8 cellular contexts compared by ENCODE assay signal in the genomic region with DNA sequence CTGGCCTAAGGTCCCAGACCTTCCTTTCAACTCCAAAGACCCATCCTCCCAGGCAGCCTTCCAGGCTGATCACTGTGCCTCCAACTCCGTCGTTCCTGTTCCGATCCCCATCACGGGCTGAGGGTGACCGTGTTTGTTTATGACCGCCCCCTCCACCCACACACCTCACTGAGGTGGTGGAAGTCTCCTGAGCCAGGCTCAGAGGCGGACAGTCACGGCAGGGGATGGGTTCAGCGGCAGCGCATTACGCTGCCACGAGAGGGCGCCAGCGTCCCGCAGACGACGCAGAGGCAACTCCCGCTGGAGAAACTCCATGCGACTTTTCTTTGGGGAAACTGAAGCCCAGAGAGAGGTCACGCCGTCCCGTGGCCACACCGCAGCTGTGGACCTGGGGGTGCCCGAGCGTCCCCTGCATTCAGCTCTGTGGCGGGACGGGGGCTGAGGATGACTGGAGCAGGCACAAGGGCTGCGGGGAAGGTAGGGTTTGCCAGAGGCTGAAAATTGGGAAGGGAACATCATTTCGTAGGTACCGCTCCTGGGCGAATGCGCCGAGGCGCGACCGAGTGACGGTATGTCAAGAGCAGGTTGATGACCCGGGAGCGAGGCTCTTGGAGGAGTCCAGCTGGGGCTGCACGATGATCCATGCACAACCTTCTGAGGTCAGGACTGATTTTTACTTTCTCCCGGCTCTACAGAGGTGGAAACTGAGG. TPM values are rescaled to one million over a fixed set of nuclear protein-coding genes. Genes with fewer than 3 reads are reported as not detected.
DNase-seq lines count a peak whose midpoint lies in the region; ATAC-seq and TF ChIP-seq lines count a peak whose summit lies in the region.

No MANE protein-coding gene starts in this region.

- peak; percentile 56 to 58 for DNase-seq in AML-193 (lab: John Stamatoyannopoulos, UW)
- DNase-seq in GM19238 (ENCODE audit: insufficient read length, low spot score): peak; percentile 88
- peak; percentile 98 for DNase-seq in HuH-7.5 (ENCODE audit: low spot score)
- DNase-seq in SHP77 treated with DMSO at 0.1 percent for 48 hours (lab: John Stamatoyannopoulos, UW): peak; percentile 20
- DNase-seq in activated naive CD4-positive, alpha-beta T cell treated with Interleukin-2 at 50 U/mL for 16 hours: peak; percentile 82
- DNase-seq in superior temporal gyrus (ENCODE audit: extremely low spot score): peak; percentile 95

- peaks cover 0 to 43% of the 10 kb centered on the region in 2 donors for H3K36me3 ChIP-seq in gastroesophageal sphincter
- H3K36me3 ChIP-seq in neutrophil: peaks cover 32% of the 10 kb centered on the region

- TF ChIP-seq CTCF in gastroesophageal sphincter (IDR thresholded peaks at IDR 0.05): peak in 3 of 4 experiments; percentile 96 to 98 (median 98)
- TF ChIP-seq CTCF in neutrophil (IDR thresholded peaks at IDR 0.05): peak; percentile 98

- peak; percentile 83 for ATAC-seq in gastroesophageal sphincter

- H3K27me3 ChIP-seq in gastroesophageal sphincter (no peaks in the 10 kb centered on the region), neutrophil (no peaks in the 10 kb centered on the region)

- H3K9me3 ChIP-seq in gastroesophageal sphincter (no peaks in the 10 kb centered on the region), neutrophil (no peaks in the 10 kb centered on the region)

- WGBS in gastroesophageal sphincter (ENCODE audit: low coverage in 1 of 2), 2 donors: 1% methylated on average over 16 of the region's 41 CpGs; no CpG with 5 or more reads in 1 of the 2 donors

- H3K4me3 ChIP-seq in gastroesophageal sphincter (peak overlapping the region; percentile 63 to 70), neutrophil (ENCODE audit: low read depth in 1 of 2, low read length in 1 of 2) (peak overlapping the region; percentile 59 to 64)

- H3K27ac ChIP-seq in gastroesophageal sphincter: peak overlapping the region; percentile 81 to 94 (median 88)
- peak overlapping the region; percentile 76 for H3K27ac ChIP-seq in neutrophil

- peak; percentile 24 to 32 for TF ChIP-seq POLR2A in gastroesophageal sphincter (IDR thresholded peaks at IDR 0.05)

- H3K4me1 ChIP-seq in gastroesophageal sphincter (peaks cover 0 to 62% (median 5%) of the 10 kb centered on the region in 3 donors), neutrophil (ENCODE audit: control insufficient read depth in 1 of 2, insufficient read depth in 1 of 2, low read depth in 1 of 2, low read length in 1 of 2) (peaks cover 32 to 39% of the 10 kb centered on the region in 2 experiments)

- no peak for TF ChIP-seq EP300 in gastroesophageal sphincter (IDR thresholded peaks at IDR 0.05)

RNA-seq across cellular contexts. Expression of gene ARRDC2, which starts 0.9 kb away (rescaled TPM):
- total RNA-seq in gastroesophageal sphincter: 10 to 100 TPM; 31.9 to 64.6 (median 47.5) TPM

RNA-seq across cellular contexts. Expression of gene KCNN1, which starts 40.1 kb away (rescaled TPM):
- under 1 TPM in 2 of 4 donors, not detected in 2; 0.20 to 0.89 TPM for total RNA-seq in gastroesophageal sphincter

Comparison
In these comparisons a context has a peak if more than half of its experiments do, and no peak if none do; other contexts are left out.
1. Peak in every context shown above with its lines: DNase-seq, ATAC-seq, H3K4me3 ChIP-seq and H3K27ac ChIP-seq.
2. DNase-seq: peak in every context shown above with its lines; median percentile 98 in HuH-7.5; 95 in superior temporal gyrus; 88 in GM19238; 82 in activated naive CD4-positive, alpha-beta T cell treated with Interleukin-2 at 50 U/mL for 16 hours; 57 in AML-193; 20 in SHP77 treated with DMSO at 0.1 percent for 48 hours.